1 cellular context compared by ENCODE assay signal in the genomic region with DNA sequence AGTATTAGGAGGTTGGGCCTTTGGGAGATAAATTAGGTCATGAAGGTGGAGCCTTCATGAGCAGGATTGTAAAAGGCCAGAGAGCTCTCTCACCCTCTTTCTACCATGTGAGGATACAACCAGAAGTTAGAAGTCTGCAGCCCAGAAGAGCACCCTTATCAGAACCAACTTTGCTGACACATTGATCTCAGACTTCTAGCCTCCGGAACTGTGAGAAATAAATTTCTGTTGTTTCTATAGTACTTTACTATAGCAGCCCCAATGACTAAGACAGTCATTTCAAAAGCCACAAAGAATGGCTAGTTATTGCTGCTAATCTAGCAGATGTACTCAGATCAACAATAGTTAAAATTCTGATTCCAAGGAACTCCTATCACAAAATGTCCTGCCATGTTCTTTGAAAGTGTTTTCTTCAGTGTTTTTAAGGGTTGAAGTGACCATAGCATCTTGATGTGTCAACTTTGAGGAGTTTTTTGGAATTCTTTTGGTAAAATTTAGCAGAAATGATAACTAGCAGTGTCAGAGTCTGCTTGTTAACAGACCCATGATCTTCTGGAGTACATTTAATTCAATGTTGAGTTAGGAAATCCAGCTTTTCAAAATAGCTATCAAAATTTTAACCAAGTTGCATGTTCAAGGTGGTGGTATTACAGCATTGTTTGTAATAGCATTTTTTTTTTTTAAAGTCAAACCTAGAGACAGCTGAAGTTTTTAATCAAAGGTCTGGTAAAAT.
TF ChIP-seq lines count a peak whose summit lies in the region.

No MANE protein-coding gene starts in this region.

TF ChIP-seq in K562, 482 proteins besides CTCF, POLR2A, EP300 and RAD21 (continued from another document):
- TF ChIP-seq POLR2AphosphoS5 (IDR thresholded peaks at IDR 0.05; ENCODE audit: control insufficient read depth, insufficient read depth, low read depth, low read length) (no peak), CBFA2T3 (IDR thresholded peaks at IDR 0.05) (peak; percentile 43; the same call in 1 of the 2 replicates), ARID3A (IDR thresholded peaks at IDR 0.05; ENCODE audit: borderline replicate concordance, low read depth, low read length) (peak; percentile 36; the same call in 1 of the 2 replicates), TCF7L2 (IDR thresholded peaks at IDR 0.05; ENCODE audit: low read depth, low read length) (no peak), TAF1 (IDR thresholded peaks at IDR 0.05; ENCODE audit: control insufficient read depth, extremely low read depth, insufficient read depth, low read length, severe bottlenecking) (peak; percentile 23), ZNF57 (CRISPR knock-in tag; IDR thresholded peaks at IDR 0.05) (no peak), ZNF79 (CRISPR knock-in tag; IDR thresholded peaks at IDR 0.05; ENCODE audit: low read depth) (no peak)
TF ChIP-seq in K562: peak in this region for 19.
